ENCODE assay signal across 1 cellular context in genomic region chr19:11242864-11243797, GRCh38.
TF ChIP-seq lines count a peak whose summit lies in the region.

No MANE protein-coding gene starts in this region.

TF ChIP-seq in H1, 55 proteins besides CTCF, POLR2A, EP300 and RAD21:
- TF ChIP-seq BCL11A (IDR thresholded peaks at IDR 0.05; ENCODE audit: low read depth in 2 of 2, low read length in 2 of 2) (no peak), NANOG (IDR thresholded peaks at IDR 0.05; ENCODE audit: insufficient read depth, low read depth, low read length, poor library complexity, severe bottlenecking) (no peak), TAF7 (optimal IDR thresholded peaks at IDR 0.05; ENCODE audit: borderline replicate concordance, low read depth, low read length) (no peak), RFX5 (IDR thresholded peaks at IDR 0.05; ENCODE audit: borderline replicate concordance, low read depth, low read length) (no peak), SP1 (IDR thresholded peaks at IDR 0.05; ENCODE audit: low read depth, low read length) (0 out of 2 replicates have a peak, but pooled peaks have one; percentile 65), CREB1 (IDR thresholded peaks at IDR 0.05) (peak; percentile 37; the same call in 1 of the 2 replicates), E2F6 (IDR thresholded peaks at IDR 0.05) (no peak), SP2 (IDR thresholded peaks at IDR 0.05; ENCODE audit: low read length) (no peak), RXRA (IDR thresholded peaks at IDR 0.05; ENCODE audit: insufficient read depth, low read depth, low read length) (no peak), HDAC2 (IDR thresholded peaks at IDR 0.05; ENCODE audit: borderline replicate concordance in 1 of 2, low read depth in 2 of 2, low read length in 2 of 2) (0 out of 4 replicates have a peak, but pooled peaks of 1 of the 2 experiments have one; percentile 28), TBP (IDR thresholded peaks at IDR 0.05; ENCODE audit: low read depth, low read length) (peak; percentile 22; the same call in 1 of the 2 replicates), KDM1A (IDR thresholded peaks at IDR 0.05; ENCODE audit: borderline replicate concordance, low read length) (no peak), GABPA (IDR thresholded peaks at IDR 0.05; ENCODE audit: borderline replicate concordance, insufficient read depth, low read length) (no peak), TEAD4 (IDR thresholded peaks at IDR 0.05; ENCODE audit: low read depth, low read length) (no peak), MAX (IDR thresholded peaks at IDR 0.05) (0 out of 2 replicates have a peak, but pooled peaks have one; percentile 41), BACH1 (IDR thresholded peaks at IDR 0.05; ENCODE audit: low read length) (peak; percentile 37; the same call in 1 of the 2 replicates), SUZ12 (IDR thresholded peaks at IDR 0.05; ENCODE audit: low read length) (no peak), YY1 (IDR thresholded peaks at IDR 0.05; ENCODE audit: low read depth, low read length) (no peak), RNF2 (IDR thresholded peaks at IDR 0.05; ENCODE audit: borderline replicate concordance, low read depth, low read length, missing control alignments, poor library complexity, severe bottlenecking) (no peak), CHD1 (IDR thresholded peaks at IDR 0.05; ENCODE audit: low read depth, low read length) (no peak), HDAC6 (IDR thresholded peaks at IDR 0.05; ENCODE audit: low read depth, low read length) (no peak), GTF2F1 (IDR thresholded peaks at IDR 0.05; ENCODE audit: borderline replicate concordance, low read depth, low read length) (no peak), KDM4A (IDR thresholded peaks at IDR 0.05; ENCODE audit: low read depth, low read length, severe bottlenecking) (no peak), SIN3A (conservative IDR thresholded peaks at IDR 0.05 in 1 of 2, IDR thresholded peaks at IDR 0.05 in 1 of 2; ENCODE audit: low read depth in 1 of 2, low read length in 2 of 2) (0 out of 4 replicates have a peak, but pooled peaks of 1 of the 2 experiments have one; percentile 19), MAFK (IDR thresholded peaks at IDR 0.05; ENCODE audit: low read depth, low read length) (peak; percentile 19; the same call in 1 of the 2 replicates), SP4 (IDR thresholded peaks at IDR 0.05; ENCODE audit: low read length) (peak; percentile 67; the same call in 1 of the 2 replicates), KDM5A (IDR thresholded peaks at IDR 0.05; ENCODE audit: low read length) (no peak), NRF1 (IDR thresholded peaks at IDR 0.05; ENCODE audit: low read depth, low read length) (no peak)
